31 cellular contexts compared by ENCODE assay signal in the genomic region with DNA sequence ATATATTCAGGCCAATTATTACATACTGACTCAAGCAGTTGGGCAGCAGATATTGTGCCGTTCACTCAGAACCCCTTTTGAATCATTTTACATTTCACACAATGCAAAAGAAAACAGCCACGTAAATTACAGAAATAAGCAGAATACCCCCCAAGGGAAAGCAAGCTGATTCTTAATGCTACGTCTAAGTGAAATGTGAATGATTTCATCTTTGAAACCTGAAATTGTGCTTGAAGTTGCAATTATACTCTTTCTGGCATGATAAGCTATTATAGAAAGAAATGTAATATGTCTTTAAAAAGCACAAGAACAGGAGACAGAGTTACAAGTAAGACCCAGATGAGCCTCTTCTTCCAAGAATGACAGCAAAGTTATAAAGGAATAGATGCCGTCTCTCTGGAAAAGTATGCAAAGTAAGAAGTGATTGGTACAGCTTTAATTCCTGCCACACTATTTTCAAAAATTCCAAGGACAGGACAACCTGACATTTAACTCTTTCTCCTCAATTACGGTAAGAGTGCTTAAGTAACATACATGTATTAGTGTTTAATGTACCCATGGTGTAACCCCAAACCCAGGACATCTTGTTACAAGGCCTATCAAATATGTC.
"Had no signal": no experiment of that assay in that cellular context is flagged by ENCODE, and none has a peak within 500 bp of the region (broad histone marks: within the 10 kb centered on the region; RNA-seq: fewer than 3 reads in every experiment).

No MANE protein-coding gene starts in this region.

- H3K4me3 ChIP-seq: MG63, PC-9, SJCRH30, SK-N-MC had no signal

- H3K4me2 ChIP-seq: PC-9 had no signal

- H2AFZ ChIP-seq: PC-9 had no signal

- H3K36me3 ChIP-seq: MG63, SJCRH30 had no signal

- ATAC-seq: Panc1, Right ventricle myocardium inferior had no signal

- H3K27me3 ChIP-seq: MG63, SJCRH30 had no signal

- H3K27ac ChIP-seq: PC-9, RWPE1, SJCRH30, SK-N-MC had no signal

- H3K4me1 ChIP-seq: SJCRH30 had no signal

- DNase-seq: Kasumi-1, MG63, NCI-H1048, NCI-H1092 treated with DMSO at 0.1 percent for 48 hours, NCI-H1105 treated with DMSO at 0.1 percent for 48 hours, NCI-H1417, NCI-H1436, NCI-H146, NCI-H1694, NCI-H187, NCI-H1930, NCI-H2029 treated with DMSO at 0.1 percent for 48 hours, NCI-H2081 treated with DMSO at 0.1 percent for 48 hours, NCI-H2107, NCI-H2171, NCI-H226, NCI-H446 treated with DMSO at 0.1 percent for 48 hours, NCI-H510A, NCI-H524, NCI-H526, NCI-H69, NCI-H748 treated with DMSO at 0.1 percent for 48 hours, NCI-H82, PC-9, SHP77, SIG-M5, SJCRH30 had no signal

- H3K9me3 ChIP-seq: MG63, SJCRH30 had no signal
